8 cellular contexts compared by ENCODE assay signal in genomic region chr3:195443391-195443989, GRCh38. TPM values are rescaled to one million over a fixed set of nuclear protein-coding genes. Genes with fewer than 3 reads are reported as not detected.
DNase-seq lines count a peak whose midpoint lies in the region; ATAC-seq, FAIRE-seq and TF ChIP-seq lines count a peak whose summit lies in the region.

No MANE protein-coding gene starts in this region.

- no peak for DNase-seq in A673 (ENCODE audit: low spot score)
- DNase-seq in HK-2 (ENCODE audit: unreplicated experiment), result peak; percentile 13
- DNase-seq in K562 (ENCODE audit: extremely low read depth in 1 of 4, low spot score in 3 of 4), result no peak
- DNase-seq in D341Med (ENCODE audit: low spot score), result no peak
- no peak for DNase-seq in NCI-H446 (lab: John Stamatoyannopoulos, UW)

- CTCF ChIA-PET in A673 (lab: Charles Lee) (no interaction called here), K562 (lab: Yijun Ruan, JAX; ENCODE audit: low intra/inter-chr PET ratio) (no interaction called here)

- H3K36me3 ChIP-seq in A673 (ENCODE audit: insufficient read depth, low read length, poor library complexity, severe bottlenecking), result no peaks in the 10 kb centered on the region
- peaks cover 4% of the 10 kb centered on the region; the same call in 1 of the 3 replicates for H3K36me3 ChIP-seq in K562 (ENCODE audit: control insufficient read depth, insufficient read depth, low read length)

- H3K79me2 ChIP-seq in K562 (ENCODE audit: control insufficient read depth, insufficient read depth, low read length), result peaks cover 43% of the 10 kb centered on the region

- H3K9me1 ChIP-seq in K562 (ENCODE audit: control insufficient read depth, insufficient read depth, low read length), result no peaks in the 10 kb centered on the region

- no peak for TF ChIP-seq EP300 in K562 (IDR thresholded peaks at IDR 0.05; ENCODE audit: low read length)

- H3K9ac ChIP-seq in K562 (ENCODE audit: insufficient read depth in 1 of 2, low read depth in 2 of 2, low read length in 2 of 2), result peak overlapping the region; percentile 65 to 81

- H3K4me1 ChIP-seq in A673 (ENCODE audit: insufficient read depth, low read length, poor library complexity, severe bottlenecking) (peaks cover 29% of the 10 kb centered on the region), K562 (replicated peaks in 1 of 2; ENCODE audit: control insufficient read depth in 2 of 2, insufficient read depth in 2 of 2, low read length in 2 of 2) (peaks cover 20 to 21% of the 10 kb centered on the region in 2 experiments), mononuclear cell (ENCODE audit: insufficient read depth, low read length) (peaks cover 47% of the 10 kb centered on the region)

- H4K20me1 ChIP-seq in K562 (replicated peaks; ENCODE audit: control insufficient read depth, insufficient read depth, low read length), result no peaks in the 10 kb centered on the region; the same call in 1 of the 2 replicates

- no peak for TF ChIP-seq RAD21 in K562 (CRISPR knock-in tag; conservative IDR thresholded peaks at IDR 0.05 in 1 of 2, IDR thresholded peaks at IDR 0.05 in 1 of 2)

- POLR2A ChIA-PET in A673 (lab: Charles Lee; ENCODE audit: low non-redundant PET), result interaction anchor here (0.9 kb wide), 1 partner anchor 928 kb away, joined by 3 read pairs; no protein-coding TSS in a partner anchor
- POLR2A ChIA-PET in K562 (lab: Yijun Ruan, JAX), result interaction anchor here (0.5 to 1.9 kb wide), 16 partner anchors 9 to 412 kb away, joined by 3 to 9 read pairs (median 4); no protein-coding TSS in a partner anchor

- H3K4me3 ChIP-seq in A673 (ENCODE audit: low read depth, low read length, poor library complexity, severe bottlenecking), result peak overlapping the region; percentile 36
- peak overlapping the region; percentile 30 for H3K4me3 ChIP-seq in K562
- H3K4me3 ChIP-seq in mononuclear cell (ENCODE audit: low read length), result peak overlapping the region; percentile 95

- BruUV-seq in A673 (replicated peaks; lab: Mats Ljungman, UMichigan) (no TSS peak), K562 (replicated peaks; lab: Mats Ljungman, UMichigan) (TSS peak; percentile 74)

- in situ Hi-C loops in K562 (cut with MboI), result no loop called here

- H3K4me2 ChIP-seq in K562 (ENCODE audit: insufficient read depth, low read length), result peak overlapping the region; percentile 73

- WGBS in K562 (ENCODE audit: insufficient coverage, low coverage, missing lambda C conversion rate), result 12% methylated on average over 6 of the region's 6 CpGs

- H3K9me3 ChIP-seq in A673 (ENCODE audit: low read depth, low read length, poor library complexity, severe bottlenecking), result no peaks in the 10 kb centered on the region
- H3K9me3 ChIP-seq in K562 (replicated peaks; ENCODE audit: control insufficient read depth, insufficient read depth, low read depth, low read length), result no peaks in the 10 kb centered on the region
- no peaks in the 10 kb centered on the region for H3K9me3 ChIP-seq in mononuclear cell (ENCODE audit: low read depth, low read length)

- TF ChIP-seq POLR2A in K562 (conservative IDR thresholded peaks at IDR 0.05), result no peak
- no peak for TF ChIP-seq POLR2A in GM18505 (IDR thresholded peaks at IDR 0.05; ENCODE audit: borderline replicate concordance, extremely low read depth, insufficient read depth, insufficient read length)

- no peak for ATAC-seq in K562
- no peak for ATAC-seq in GM21447 (IDR thresholded peaks at IDR 0.05; ENCODE audit: unreplicated experiment)
- no peak for ATAC-seq in GM18505 (IDR thresholded peaks at IDR 0.05; ENCODE audit: unreplicated experiment)

- peak overlapping the region; percentile 98 for H2AFZ ChIP-seq in K562 (ENCODE audit: low read depth, low read length)

- TF ChIP-seq CTCF in A673 (conservative IDR thresholded peaks at IDR 0.05; ENCODE audit: low read depth, low read length), result no peak
- TF ChIP-seq CTCF in K562 (IDR thresholded peaks at IDR 0.05 in 2 of 3, conservative IDR thresholded peaks at IDR 0.05 in 1 of 3; ENCODE audit: insufficient read depth in 2 of 3, low read depth in 1 of 3, low read length in 3 of 3), result no peak

- intact Hi-C loops in A673 (cut with micrococcal nuclease; ENCODE audit: unreplicated experiment), result loop anchor here (5.0 to 10.0 kb wide), 3 partner anchors 171 to 1309 kb away; partner anchors contain the start of genes FAM43A, HES1 and XXYLT1
- intact Hi-C loops in K562 (cut with micrococcal nuclease), result loop anchor here (2.0 to 10.0 kb wide), 2 partner anchors 81 to 173 kb away; partner anchors contain the start of gene XXYLT1

- H3K27ac ChIP-seq in A673 (ENCODE audit: low read depth, low read length, poor library complexity, severe bottlenecking) (peak overlapping the region; percentile 63), K562 (ENCODE audit: extremely low read depth, low read depth, low read length) (peak overlapping the region; percentile 56)

- no peak for FAIRE-seq in K562 (lab: Jason Lieb, UNC)

- H3K27me3 ChIP-seq in A673 (replicated peaks; ENCODE audit: insufficient read depth, low read depth, low read length, poor library complexity) (no peaks in the 10 kb centered on the region), K562 (ENCODE audit: control insufficient read depth in 2 of 2, insufficient read depth in 2 of 2, low read length in 2 of 2) (no peaks in the 10 kb centered on the region), mononuclear cell (ENCODE audit: insufficient read depth, low read length) (no peaks in the 10 kb centered on the region)

TF ChIP-seq in K562, 482 proteins besides CTCF, POLR2A, EP300 and RAD21 (continues in another document):
- TF ChIP-seq LEF1 (IDR thresholded peaks at IDR 0.05), result peak; percentile 11; the same call in 1 of the 2 replicates
- peak; percentile 24 for TF ChIP-seq SMARCB1 (IDR thresholded peaks at IDR 0.05; ENCODE audit: insufficient read length, low read depth)
- TF ChIP-seq TAF7 (tag; IDR thresholded peaks at IDR 0.05), result 0 out of 2 replicates have a peak, but pooled peaks have one; percentile 22
- TF ChIP-seq TOE1 (IDR thresholded peaks at IDR 0.05; ENCODE audit: borderline replicate concordance), result 0 out of 2 replicates have a peak, but pooled peaks have one; percentile 8
- TF ChIP-seq TOE1 (CRISPR knock-in tag; IDR thresholded peaks at IDR 0.05; ENCODE audit: borderline replicate concordance, low read depth), result no peak
- 0 out of 2 replicates have a peak, but pooled peaks have one; percentile 7 for TF ChIP-seq XRCC5 (IDR thresholded peaks at IDR 0.05; ENCODE audit: low read depth, low read length)
- TF ChIP-seq ZEB2 (IDR thresholded peaks at IDR 0.05), result 0 out of 2 replicates have a peak, but pooled peaks have one; percentile 17
- 0 out of 2 replicates have a peak, but pooled peaks have one; percentile 40 for TF ChIP-seq KLF6 (CRISPR knock-in tag; IDR thresholded peaks at IDR 0.05; ENCODE audit: borderline replicate concordance)
- no peak for TF ChIP-seq NFYB (IDR thresholded peaks at IDR 0.05; ENCODE audit: extremely low read depth, insufficient read length)
- TF ChIP-seq ZNF212 (CRISPR knock-in tag; IDR thresholded peaks at IDR 0.05), result no peak
- no peak for TF ChIP-seq ZMIZ1 (IDR thresholded peaks at IDR 0.05; ENCODE audit: low read depth in 2 of 2, low read length in 2 of 2)

RNA-seq across cellular contexts. Expression of gene ACAP2, which starts 0.7 kb away (rescaled TPM):
- total RNA-seq in A673 (2021) (45.5 and 47.4 TPM in 2 replicates), K562 (2014; rRNA removed) (29.4 and 36.9 TPM in 2 replicates), K562 (2014; rRNA removed; fragmentation: Illumina TruSeq; extraction: Trizol) (52.7 and 62.3 TPM in 2 replicates), K562 (2015; rRNA removed; fragmentation: Illumina TruSeq; extraction: Trizol) (44.8 and 50.7 TPM in 2 replicates), K562 (2021) (40.1 and 40.6 TPM in 2 replicates), mononuclear cell (143 TPM)
- total RNA-seq in K562 (2011; cell fraction: chromatin; rRNA removed; ENCODE audit: low replicate concordance), result 62.8 and 189 TPM in 2 replicates
- 38.7 and 57.9 TPM in 2 replicates for total RNA-seq in K562 (2011; cell fraction: nucleolus; rRNA removed)
- 77.0 and 137 TPM in 2 replicates for total RNA-seq in K562 (2011; cell fraction: nucleoplasm; rRNA removed)
- polyA plus RNA-seq in K562 (2011; rRNA removed) (25.0 and 34.4 TPM in 2 replicates), K562 (2014; fragmentation: Illumina TruSeq; extraction: Trizol) (24.3 and 27.5 TPM in 2 replicates), K562 (2014; fragmentation: Nextera tagmentation; extraction: Ambion mirVana) (10 to 100 TPM; 10.6 to 12.3 TPM), K562 (2014; rRNA removed) (16.8 and 18.1 TPM in 2 replicates)
- 6.8 and 12.6 TPM in 2 replicates for polyA plus RNA-seq in K562 (2011; cell fraction: cytosol; rRNA removed)
- 16.4 and 18.5 TPM in 2 replicates for polyA plus RNA-seq in K562 (2011; cell fraction: nucleus; rRNA removed)
- polyA plus RNA-seq in K562 (2012), result 16.3 and 25.4 TPM in 2 replicates
- polyA minus RNA-seq in K562 (2011; rRNA and poly(A)+ RNA removed), result 124 and 128 TPM in 2 replicates
- 34.7 and 48.2 TPM in 2 replicates for polyA minus RNA-seq in K562 (2011; cell fraction: cytosol; rRNA and poly(A)+ RNA removed)
- polyA minus RNA-seq in K562 (2011; cell fraction: nucleus; rRNA and poly(A)+ RNA removed), result 53.2 and 81.9 TPM in 2 replicates

Comparison
In these comparisons a context has a peak if more than half of its experiments do, and no peak if none do; other contexts are left out.
1. H3K4me3 ChIP-seq: peak in every context shown above with its lines; median percentile 95 in mononuclear cell; 36 in A673; 30 in K562.